In genomic region chr22:36325163-36326031, GRCh38 we compare ENCODE assay signal across 11 cellular contexts.
A peak's percentile ranks its signal among the peaks of the same experiment; 100 is the strongest.
DNase-seq lines count a peak whose midpoint lies in the region; ATAC-seq, FAIRE-seq and TF ChIP-seq lines count a peak whose summit lies in the region.
"Had no signal": no experiment of that assay in that cellular context is flagged by ENCODE, and none has a peak within 500 bp of the region (broad histone marks: within the 10 kb centered on the region; RNA-seq: fewer than 3 reads in every experiment).

No MANE protein-coding gene starts in this region.

- TF ChIP-seq POLR2A in A549 (IDR thresholded peaks at IDR 0.05; ENCODE audit: low read length): no peak

- H3K36me3 ChIP-seq in endodermal cell (ENCODE audit: control insufficient read depth, insufficient read depth, low read length): peaks cover 95% of the 10 kb centered on the region

- H3K27ac Mint-ChIP-seq in endodermal cell (peak overlapping the region; percentile 52), nephron (peak overlapping the region; percentile 45 to 92 (median 86))

- DNase-seq in A549 (ENCODE audit: low read depth in 1 of 2, low spot score in 1 of 2) (no peak), NCI-H226 (peak; percentile 31), endodermal cell (no peak), KG1 (lab: John Stamatoyannopoulos, UW) (no peak), G401 (ENCODE audit: low spot score) (no peak), activated gamma-delta T cell (lab: John Stamatoyannopoulos, UW) (no peak)

- in situ Hi-C loops in G401 (cut with HindIII; ENCODE audit: low sequenced_read_pairs): no loop called here

- no peak for FAIRE-seq in A549 (lab: Jason Lieb, UNC)
- FAIRE-seq: G401.6 had no signal

- H3K9me3 ChIP-seq in A549 (no peaks in the 10 kb centered on the region), endodermal cell (ENCODE audit: control insufficient read depth, low read length) (no peaks in the 10 kb centered on the region)

- H3K27me3 ChIP-seq in endodermal cell (ENCODE audit: control insufficient read depth, insufficient read depth, low read length, poor library complexity, severe bottlenecking): no peaks in the 10 kb centered on the region

- H3K4me2 ChIP-seq in A549: peak overlapping the region; percentile 23; the same call in 1 of the 3 replicates

- no peak for ATAC-seq in A549
- no peak for ATAC-seq in HG03280 (IDR thresholded peaks at IDR 0.05; ENCODE audit: unreplicated experiment)

- H3K4me1 Mint-ChIP-seq in endodermal cell: peaks cover 23% of the 10 kb centered on the region
- peaks cover 54% of the 10 kb centered on the region for H3K4me1 Mint-ChIP-seq in nephron

- CTCF ChIA-PET in A549 (lab: Yijun Ruan, JAX): interaction anchor here (0.8 to 4.4 kb wide), 4 partner anchors 8 to 145 kb away, joined by 4 to 24 read pairs (median 6); no protein-coding TSS in a partner anchor

- TF ChIP-seq EP300 in A549 (IDR thresholded peaks at IDR 0.05): no peak

- H3K9ac ChIP-seq in endodermal cell (ENCODE audit: extremely low read depth, low read length, poor library complexity, severe bottlenecking): no peak overlapping the region

- no peak overlapping the region for H3K4me3 Mint-ChIP-seq in endodermal cell
- H3K4me3 Mint-ChIP-seq in nephron: no peak overlapping the region

- no peak for TF ChIP-seq CTCF in A549 (IDR thresholded peaks at IDR 0.05)
- TF ChIP-seq CTCF in endodermal cell (conservative IDR thresholded peaks at IDR 0.05): no peak
- TF ChIP-seq CTCF in nephron (IDR thresholded peaks at IDR 0.05; ENCODE audit: unreplicated experiment in 3 of 3): no peak

- H3K27ac ChIP-seq in A549 (peak overlapping the region; percentile 58 to 99; a peak in 5 of 6 replicates), endodermal cell (ENCODE audit: low read depth, low read length) (no peak overlapping the region)
- H3K27ac ChIP-seq: HL-60, VCaP had no signal

- H3K27me3 Mint-ChIP-seq in endodermal cell (ENCODE audit: insufficient read depth): no peaks in the 10 kb centered on the region
- no peaks in the 10 kb centered on the region for H3K27me3 Mint-ChIP-seq in nephron (ENCODE audit: low read depth)

- 72% methylated on average over 21 of the region's 27 CpGs for WGBS in A549 (ENCODE audit: missing lambda C conversion rate)
- WGBS in endodermal cell (ENCODE audit: insufficient coverage in 1 of 2, insufficient read length in 1 of 2), 2 experiments: 95% methylated on average over 18 to 27 of the region's 27 CpGs

- no peak overlapping the region for H3K4me3 ChIP-seq in A549
- no peak overlapping the region for H3K4me3 ChIP-seq in endodermal cell (ENCODE audit: low read length)

- H3K36me3 Mint-ChIP-seq in endodermal cell (ENCODE audit: low read depth) (peaks cover 71% of the 10 kb centered on the region), nephron (ENCODE audit: low read depth) (peaks cover 53% of the 10 kb centered on the region)

- H3K9me3 Mint-ChIP-seq in endodermal cell (no peaks in the 10 kb centered on the region), nephron (no peaks in the 10 kb centered on the region)

- POLR2A ChIA-PET in A549 (lab: Yijun Ruan, JAX): interaction anchor here (1.6 kb wide), 1 partner anchor 27 kb away, joined by 4 read pairs; no protein-coding TSS in a partner anchor

- TF ChIP-seq RAD21 in A549 (conservative IDR thresholded peaks at IDR 0.05 in 1 of 2, IDR thresholded peaks at IDR 0.05 in 1 of 2): no peak

- H3K4me1 ChIP-seq in A549: peaks cover 59% of the 10 kb centered on the region
- H3K4me1 ChIP-seq in endodermal cell (ENCODE audit: control insufficient read depth, insufficient read depth, low read length): peaks cover 21% of the 10 kb centered on the region

TF ChIP-seq in A549, 52 proteins besides CTCF, POLR2A, EP300 and RAD21:
- TF ChIP-seq RFX5 (IDR thresholded peaks at IDR 0.05) (no peak), HES2 (IDR thresholded peaks at IDR 0.05) (no peak), ATOH8 (CRISPR knock-in tag; IDR thresholded peaks at IDR 0.05; ENCODE audit: low read depth) (no peak), MAX (IDR thresholded peaks at IDR 0.05) (no peak), BCL3 (IDR thresholded peaks at IDR 0.05) (no peak), CEBPB (IDR thresholded peaks at IDR 0.05) (no peak), KDM1A (IDR thresholded peaks at IDR 0.05; ENCODE audit: low read depth) (no peak), MAFK (IDR thresholded peaks at IDR 0.05; ENCODE audit: partially characterized antibody) (no peak), ZSCAN20 (CRISPR knock-in tag; IDR thresholded peaks at IDR 0.05) (no peak), RCOR1 (IDR thresholded peaks at IDR 0.05; ENCODE audit: low read depth, low read length) (no peak)
